In the genomic region with DNA sequence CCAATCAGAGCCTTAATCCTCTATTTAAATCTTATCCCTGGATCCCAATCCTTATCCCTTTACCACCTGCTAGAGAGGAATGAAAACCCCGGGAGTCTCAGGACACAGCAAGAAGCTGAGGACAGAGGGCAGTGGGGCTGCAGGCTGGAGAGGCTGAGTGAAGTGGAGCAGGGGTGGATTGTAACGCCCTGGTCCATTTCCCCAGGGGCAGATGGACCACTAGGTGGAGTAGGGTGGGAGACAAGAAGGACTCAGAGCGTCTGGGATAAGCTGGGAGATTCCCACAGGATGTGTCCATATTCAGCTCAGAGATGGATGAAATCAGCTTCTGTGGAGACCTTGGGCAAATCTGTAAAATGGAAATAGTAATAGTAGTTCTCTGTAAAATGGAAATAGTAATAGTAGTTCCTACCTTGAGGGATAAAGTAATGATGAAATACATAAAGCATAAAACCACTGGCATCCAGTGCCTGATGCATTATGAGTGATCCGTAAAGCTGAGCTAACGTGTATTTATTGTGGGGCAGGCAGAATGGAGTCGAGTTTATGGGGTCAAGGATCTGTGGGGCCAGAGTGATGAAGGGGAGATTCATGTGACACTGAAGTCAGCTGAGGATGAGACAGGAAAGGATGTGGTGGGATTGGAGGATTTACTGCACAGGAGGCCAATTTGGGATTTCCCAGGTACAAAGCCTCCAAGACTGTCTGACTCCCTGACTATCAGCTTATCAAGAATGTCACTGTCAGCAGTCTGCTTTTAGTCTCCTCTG, we compare ENCODE assay signal across 1 cellular context.
TF ChIP-seq lines count a peak whose summit lies in the region.

No MANE protein-coding gene starts in this region.

TF ChIP-seq in H1, 55 proteins besides CTCF, POLR2A, EP300 and RAD21:
- TF ChIP-seq BRCA1 (IDR thresholded peaks at IDR 0.05; ENCODE audit: low read depth, low read length) (no peak), CEBPB (IDR thresholded peaks at IDR 0.05; ENCODE audit: low read depth, low read length) (no peak), ASH2L (IDR thresholded peaks at IDR 0.05; ENCODE audit: low read length) (no peak), BACH1 (IDR thresholded peaks at IDR 0.05; ENCODE audit: low read length) (no peak), GTF2F1 (IDR thresholded peaks at IDR 0.05; ENCODE audit: borderline replicate concordance, low read depth, low read length) (no peak), ZNF274 (IDR thresholded peaks at IDR 0.05; ENCODE audit: borderline replicate concordance, extremely low read depth, low read length) (no peak), TBP (IDR thresholded peaks at IDR 0.05; ENCODE audit: low read depth, low read length) (no peak), CBX8 (IDR thresholded peaks at IDR 0.05; ENCODE audit: borderline replicate concordance, low read depth, low read length) (no peak)
- TF ChIP-seq, protein P1, sequence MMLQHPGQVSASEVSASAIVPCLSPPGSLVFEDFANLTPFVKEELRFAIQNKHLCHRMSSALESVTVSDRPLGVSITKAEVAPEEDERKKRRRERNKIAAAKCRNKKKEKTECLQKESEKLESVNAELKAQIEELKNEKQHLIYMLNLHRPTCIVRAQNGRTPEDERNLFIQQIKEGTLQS (IDR thresholded peaks at IDR 0.05; ENCODE audit: insufficient read depth, low read depth, low read length) = no peak
TF ChIP-seq in H1: peak in this region for 0.
